8 cellular contexts compared by ENCODE assay signal in the genomic region with DNA sequence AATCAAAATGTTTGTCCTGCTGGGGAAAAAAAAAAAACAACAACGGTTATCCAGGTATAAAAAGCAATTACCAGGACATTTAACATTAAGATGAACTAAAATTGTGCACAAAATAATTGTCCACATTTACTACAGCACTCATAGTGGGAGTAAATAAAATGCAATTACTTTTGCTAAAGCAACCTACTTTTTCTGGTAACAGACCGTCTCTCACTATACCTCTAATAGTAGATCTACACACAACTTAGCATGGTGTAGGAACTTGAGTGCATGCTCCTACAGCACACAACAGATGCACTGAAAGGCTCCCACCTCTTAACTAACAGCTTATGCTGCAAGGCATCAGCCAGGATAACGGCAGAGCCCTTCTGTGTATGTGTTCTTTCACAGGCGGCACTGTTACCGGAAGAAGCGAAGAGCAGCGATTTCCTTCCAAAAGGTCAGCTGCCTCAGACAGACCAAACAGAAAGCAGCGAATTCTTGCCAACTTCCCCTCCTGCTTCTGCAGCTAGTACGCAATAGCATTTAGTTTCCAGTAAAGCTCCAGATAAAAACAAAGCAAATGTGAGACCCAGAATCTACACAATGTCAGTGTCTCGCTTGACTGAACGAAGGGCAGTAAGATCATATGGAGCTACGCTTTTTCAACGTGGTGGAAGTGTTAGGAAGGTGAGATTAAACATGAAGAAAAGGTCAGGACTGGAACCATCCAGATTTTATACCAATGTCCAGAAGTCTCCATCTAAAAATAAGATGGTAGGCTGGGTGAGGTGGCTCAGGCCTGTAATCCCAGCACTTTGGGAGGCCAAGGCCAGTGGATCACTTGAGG. TPM values are rescaled to one million over a fixed set of nuclear protein-coding genes. Genes with fewer than 3 reads are reported as not detected.
DNase-seq lines count a peak whose midpoint lies in the region; ATAC-seq, FAIRE-seq and TF ChIP-seq lines count a peak whose summit lies in the region.

No MANE protein-coding gene starts in this region.

- intact Hi-C loops in esophagus squamous epithelium (cut with DNase I), result no loop called here

- TF ChIP-seq CTCF in esophagus squamous epithelium (IDR thresholded peaks at IDR 0.05) (no peak), nephron progenitor cell (IDR thresholded peaks at IDR 0.05) (no peak)

- H3K27me3 ChIP-seq in esophagus squamous epithelium, result no peaks in the 10 kb centered on the region
- H3K27me3 ChIP-seq in MG63, result no peaks in the 10 kb centered on the region

- H3K27ac Mint-ChIP-seq in nephron progenitor cell, result peak overlapping the region; percentile 96

- no peaks in the 10 kb centered on the region for H3K36me3 Mint-ChIP-seq in nephron progenitor cell (ENCODE audit: low read depth)

- no peaks in the 10 kb centered on the region for H3K9me3 ChIP-seq in esophagus squamous epithelium
- peaks cover 5% of the 10 kb centered on the region; the same call in 1 of the 2 replicates for H3K9me3 ChIP-seq in MG63

- DNase-seq in GM12891 (ENCODE audit: insufficient read length, low spot score) (peak; percentile 35), NOMO-1 (lab: John Stamatoyannopoulos, UW; ENCODE audit: unreplicated experiment in 2 of 2) (peak; percentile 74 to 96), activated T-cell treated with anti-CD3 and anti-CD28 coated beads for 4 hours (peak; percentile 62), esophagus squamous epithelium (lab: John Stamatoyannopoulos, UW) (peak; percentile 62), nephron progenitor cell (no peak), MG63 (no peak)
- DNase-seq in stimulated activated naive CD4-positive, alpha-beta T cell treated with Interleukin-2 at 50 U/mL for 16 hours (lab: John Stamatoyannopoulos, UW), result peak; percentile 72

- peaks cover 25% of the 10 kb centered on the region for H3K4me1 Mint-ChIP-seq in nephron progenitor cell

- peak; percentile 81 for ATAC-seq in HG02938 (IDR thresholded peaks at IDR 0.05; ENCODE audit: unreplicated experiment)

- peak; percentile 86 for TF ChIP-seq POLR2A in GM12891 (IDR thresholded peaks at IDR 0.05; ENCODE audit: low read depth, low read length)
- TF ChIP-seq POLR2A in esophagus squamous epithelium (IDR thresholded peaks at IDR 0.05), result peak in 1 of 4 donors; percentile 69

- H3K36me3 ChIP-seq in esophagus squamous epithelium, result no peaks in the 10 kb centered on the region
- H3K36me3 ChIP-seq in MG63, result no peaks in the 10 kb centered on the region

- H3K4me1 ChIP-seq in esophagus squamous epithelium, result peaks cover 0 to 76% (median 45%) of the 10 kb centered on the region in 3 donors

- peak; percentile 90 for FAIRE-seq in GM12891 (lab: Jason Lieb, UNC)

- peak overlapping the region; percentile 77 to 95 (median 87) for H3K27ac ChIP-seq in esophagus squamous epithelium

- H3K4me3 Mint-ChIP-seq in nephron progenitor cell, result no peak overlapping the region

- H3K4me3 ChIP-seq in esophagus squamous epithelium (peak overlapping the region in 3 of 4 donors; percentile 17 to 61 (median 20)), MG63 (no peak overlapping the region)

- 30 to 40% methylated on average over 12 to 13 of the region's 13 CpGs for WGBS in esophagus squamous epithelium, 2 donors

- no peaks in the 10 kb centered on the region for H3K9me3 Mint-ChIP-seq in nephron progenitor cell

- no peaks in the 10 kb centered on the region for H3K27me3 Mint-ChIP-seq in nephron progenitor cell (ENCODE audit: low read depth, poor library complexity)

TF ChIP-seq in GM12891, 5 proteins besides CTCF, POLR2A, EP300 and RAD21:
- TF ChIP-seq SPI1 (IDR thresholded peaks at IDR 0.05; ENCODE audit: low read depth, low read length) (peak; percentile 70), TAF1 (IDR thresholded peaks at IDR 0.05; ENCODE audit: low read depth, low read length) (peak; percentile 57; the same call in 1 of the 2 replicates), POLR2AphosphoS5 (IDR thresholded peaks at IDR 0.05; ENCODE audit: low read depth, low read length) (peak; percentile 83), POU2F2 (IDR thresholded peaks at IDR 0.05; ENCODE audit: low read depth, low read length) (no peak), PAX5 (IDR thresholded peaks at IDR 0.05; ENCODE audit: insufficient read depth, low read length, severe bottlenecking) (no peak)

RNA-seq across cellular contexts. Expression of a gene that starts 27.6 kb away (rescaled TPM):
- polyA plus RNA-seq in GM12891 (2012; ENCODE audit: low read depth, missing spikeins), result 37.3 TPM
- total RNA-seq in esophagus squamous epithelium, result 10 to 100 TPM; 17.9 to 57.6 (median 19.5) TPM
- total RNA-seq in MG63 (2014; rRNA removed; shearing (Covaris generic); ENCODE audit: low replicate concordance), result 13.7 and 24.3 TPM in 2 replicates

RNA-seq across cellular contexts. Expression of a gene that starts 39.7 kb away (rescaled TPM):
- 50.2 TPM for polyA plus RNA-seq in GM12891 (2012; ENCODE audit: low read depth, missing spikeins)
- 10 to 100 TPM in 3 of 4 donors, 1 to 10 TPM in 1; 7.3 to 34.3 (median 14.0) TPM for total RNA-seq in esophagus squamous epithelium
- total RNA-seq in MG63 (2014; rRNA removed; shearing (Covaris generic); ENCODE audit: low replicate concordance), result 4.6 and 23.0 TPM in 2 replicates

RNA-seq across cellular contexts. Expression of a gene that starts 54.3 kb away (rescaled TPM):
- polyA plus RNA-seq in GM12891 (2012; ENCODE audit: low read depth, missing spikeins), result 14.3 TPM
- total RNA-seq in esophagus squamous epithelium, result 10 to 100 TPM in 2 of 4 donors, 1 to 10 TPM in 2; 5.5 to 22.0 (median 13.1) TPM
- total RNA-seq in MG63 (2014; rRNA removed; shearing (Covaris generic); ENCODE audit: low replicate concordance), result 6.0 and 8.9 TPM in 2 replicates

Comparison
In these comparisons a context has a peak if more than half of its experiments do, and no peak if none do; other contexts are left out.
1. DNase-seq: peak in GM12891 (single experiment), NOMO-1 (2 of 2), activated T-cell treated with anti-CD3 and anti-CD28 coated beads for 4 hours (single experiment), esophagus squamous epithelium (single experiment) and stimulated activated naive CD4-positive, alpha-beta T cell treated with Interleukin-2 at 50 U/mL for 16 hours (single experiment); none in nephron progenitor cell (single experiment) and MG63 (single experiment).